In the genomic region with DNA sequence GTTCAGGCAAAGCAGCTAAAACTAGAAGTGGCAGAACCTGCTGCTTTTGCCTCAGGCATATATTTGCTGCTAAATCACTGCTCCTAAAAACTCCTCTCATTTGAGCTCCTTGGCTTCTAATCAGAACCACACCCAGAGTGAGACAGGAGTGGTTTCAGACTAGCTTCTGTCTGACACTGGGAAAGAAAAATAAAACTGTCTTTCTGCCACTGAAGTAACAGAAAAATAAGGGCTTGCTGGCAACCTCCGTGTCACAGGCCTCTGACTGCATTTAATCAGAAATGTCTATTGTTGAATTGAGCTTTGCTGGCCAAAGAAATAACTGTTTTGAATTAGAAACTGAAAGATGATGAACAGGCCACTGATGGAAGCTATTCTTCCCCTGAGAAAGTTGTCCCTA, we compare ENCODE assay signal across 15 cellular contexts. TPM values are rescaled to one million over a fixed set of nuclear protein-coding genes. Genes with fewer than 3 reads are reported as not detected.
DNase-seq lines count a peak whose midpoint lies in the region; ATAC-seq and TF ChIP-seq lines count a peak whose summit lies in the region.
"Had no signal": no experiment of that assay in that cellular context is flagged by ENCODE, and none has a peak within 500 bp of the region (broad histone marks: within the 10 kb centered on the region; RNA-seq: fewer than 3 reads in every experiment).

No MANE protein-coding gene starts in this region.

- no peaks in the 10 kb centered on the region for H3K27me3 Mint-ChIP-seq in naive thymus-derived CD8-positive, alpha-beta T cell
- H3K27me3 Mint-ChIP-seq: activated CD4-positive, alpha-beta T cell treated with anti-CD3 and anti-CD28 coated beads for 36 hours; activated naive CD4-positive, alpha-beta T cell treated with anti-CD3 and anti-CD28 coated beads, Interleukin-2, amount 10 ng/mL, durations not matched to agents 7 days and 5 days had no signal

- no peaks in the 10 kb centered on the region for H3K27me3 ChIP-seq in heart left ventricle

- no peak overlapping the region for H3K4me3 Mint-ChIP-seq in naive thymus-derived CD8-positive, alpha-beta T cell
- H3K4me3 Mint-ChIP-seq: activated CD4-positive, alpha-beta T cell treated with anti-CD3 and anti-CD28 coated beads for 36 hours; activated naive CD4-positive, alpha-beta T cell treated with anti-CD3 and anti-CD28 coated beads, Interleukin-2, amount 10 ng/mL, durations not matched to agents 7 days and 5 days; CD8-positive, alpha-beta T cell had no signal

- H3K36me3 ChIP-seq in heart left ventricle, result no peaks in the 10 kb centered on the region

- peak overlapping the region in 9 of 12 donors; percentile 0 to 71 (median 56) for H3K27ac ChIP-seq in heart left ventricle
- H3K27ac ChIP-seq: KMS-11 had no signal

- no peaks in the 10 kb centered on the region for H3K9me3 Mint-ChIP-seq in naive thymus-derived CD8-positive, alpha-beta T cell
- H3K9me3 Mint-ChIP-seq: activated naive CD4-positive, alpha-beta T cell treated with anti-CD3 and anti-CD28 coated beads, Interleukin-2, amount 10 ng/mL, durations not matched to agents 7 days and 5 days; CD8-positive, alpha-beta T cell had no signal

- TF ChIP-seq CTCF in cardiac fibroblast (IDR thresholded peaks at IDR 0.05; ENCODE audit: low read depth, low read length), result no peak
- no peak for TF ChIP-seq CTCF in heart left ventricle (IDR thresholded peaks at IDR 0.05)

- peaks cover 0 to 4% (median 0%) of the 10 kb centered on the region in 3 donors for H3K36me3 Mint-ChIP-seq in naive thymus-derived CD8-positive, alpha-beta T cell
- H3K36me3 Mint-ChIP-seq: activated naive CD4-positive, alpha-beta T cell treated with anti-CD3 and anti-CD28 coated beads, Interleukin-2, amount 10 ng/mL, durations not matched to agents 7 days and 5 days; CD8-positive, alpha-beta T cell had no signal

- no peaks in the 10 kb centered on the region for H3K9me3 ChIP-seq in heart left ventricle

- H3K4me1 ChIP-seq in heart left ventricle, result peaks cover 0 to 5% (median 0%) of the 10 kb centered on the region in 12 donors

- no peaks in the 10 kb centered on the region for H3K4me1 Mint-ChIP-seq in naive thymus-derived CD8-positive, alpha-beta T cell
- H3K4me1 Mint-ChIP-seq: activated naive CD4-positive, alpha-beta T cell treated with anti-CD3 and anti-CD28 coated beads, Interleukin-2, amount 10 ng/mL, durations not matched to agents 7 days and 5 days had no signal

- intact Hi-C loops in heart left ventricle (cut with DNase I), result no loop called here
- intact Hi-C loops in sciatic nerve (cut with DNase I), result no loop called here

- ATAC-seq in heart left ventricle (peak; percentile 21 to 58 (median 54)), sciatic nerve (peak; percentile 68), HG02973 (IDR thresholded peaks at IDR 0.05; ENCODE audit: unreplicated experiment) (no peak), HG02588 (IDR thresholded peaks at IDR 0.05; ENCODE audit: unreplicated experiment) (no peak)
- ATAC-seq in naive thymus-derived CD8-positive, alpha-beta T cell, result no peak
- ATAC-seq: activated CD4-positive, alpha-beta T cell treated with anti-CD3 and anti-CD28 coated beads for 36 hours; CD8-positive, alpha-beta T cell had no signal

- POLR2A ChIA-PET in naive thymus-derived CD8-positive, alpha-beta T cell (lab: Charles Lee), result no interaction called here

- H3K4me3 ChIP-seq in cardiac fibroblast (replicated peaks in 1 of 2; ENCODE audit: low read depth in 2 of 2, low read length in 2 of 2), result no peak overlapping the region
- H3K4me3 ChIP-seq in heart left ventricle, result no peak overlapping the region

- H3K27ac Mint-ChIP-seq in naive thymus-derived CD8-positive, alpha-beta T cell, result no peak overlapping the region
- H3K27ac Mint-ChIP-seq: activated CD4-positive, alpha-beta T cell treated with anti-CD3 and anti-CD28 coated beads for 36 hours; activated naive CD4-positive, alpha-beta T cell treated with anti-CD3 and anti-CD28 coated beads, Interleukin-2, amount 10 ng/mL, durations not matched to agents 7 days and 5 days; CD8-positive, alpha-beta T cell had no signal

- no peak for TF ChIP-seq POLR2A in heart left ventricle (IDR thresholded peaks at IDR 0.05)

- 36 to 51% (median 45%) methylated on average over 1 of the region's 1 CpG for WGBS in heart left ventricle, 4 donors

- DNase-seq in ELF-1 (ENCODE audit: low read depth, low spot score) (peak; percentile 56), cardiac fibroblast (ENCODE audit: low read depth in 2 of 2) (peak; percentile 15 to 59), heart left ventricle (peak in 1 of 5 donors; percentile 33), sciatic nerve (ENCODE audit: low spot score) (no peak), kidney tubule cell (ENCODE audit: low spot score) (no peak)
- DNase-seq in naive thymus-derived CD8-positive, alpha-beta T cell, result no peak
- DNase-seq: activated CD4-positive, alpha-beta T cell treated with anti-CD3 and anti-CD28 coated beads for 36 hours; activated naive CD4-positive, alpha-beta T cell treated with anti-CD3 and anti-CD28 coated beads, Interleukin-2, amount 10 ng/mL, durations not matched to agents 7 days and 5 days; CD8-positive, alpha-beta T cell; NCI-H1417 treated with DMSO at 0.1 percent for 48 hours; occipital lobe; substantia nigra had no signal

RNA-seq across cellular contexts. Expression of gene RAP2C, which starts 52.1 kb away (rescaled TPM):
- total RNA-seq in heart left ventricle (10 to 100 TPM in 7 of 9 donors, 1 to 10 TPM in 2; 8.2 to 23.6 (median 16.7) TPM), sciatic nerve (23.2 TPM)
- 10 to 100 TPM in 1 of 2 donors, 1 to 10 TPM in 1; 9.0 to 11.4 TPM for polyA plus RNA-seq in heart left ventricle
- 10 to 100 TPM; 29.0 to 29.5 TPM for total RNA-seq in naive thymus-derived CD8-positive, alpha-beta T cell
- 10 to 100 TPM; 12.3 to 23.9 (median 15.1) TPM for polyA plus RNA-seq in naive thymus-derived CD8-positive, alpha-beta T cell

Comparison
In these comparisons a context has a peak if more than half of its experiments do, and no peak if none do; other contexts are left out.
1. DNase-seq: peak in ELF-1 (single experiment) and cardiac fibroblast (2 of 2); none in sciatic nerve (single experiment), kidney tubule cell (single experiment) and naive thymus-derived CD8-positive, alpha-beta T cell (0 of 10).
2. ATAC-seq: peak in heart left ventricle (4 of 4) and sciatic nerve (single experiment); none in HG02973 (single experiment), HG02588 (single experiment) and naive thymus-derived CD8-positive, alpha-beta T cell (0 of 2).